In genomic region chr11:130390071-130390758, GRCh38 we compare ENCODE assay signal across 8 cellular contexts. TPM values are rescaled to one million over a fixed set of nuclear protein-coding genes. Genes with fewer than 3 reads are reported as not detected.
A peak's percentile ranks its signal among the peaks of the same experiment; 100 is the strongest.
DNase-seq lines count a peak whose midpoint lies in the region; ATAC-seq, FAIRE-seq and TF ChIP-seq lines count a peak whose summit lies in the region.

No MANE protein-coding gene starts in this region.

- H3K27ac ChIP-seq in transverse colon: peak overlapping the region; percentile 56 to 75 (median 61)

- FAIRE-seq in HTR-8/SVneo (lab: Jason Lieb, UNC): no peak

- no peak for TF ChIP-seq POLR2A in transverse colon (IDR thresholded peaks at IDR 0.05)

- H3K9me3 ChIP-seq in transverse colon: no peaks in the 10 kb centered on the region

- WGBS in transverse colon (ENCODE audit: low coverage in 1 of 2), 2 donors: 32 to 50% methylated on average over 8 to 12 of the region's 12 CpGs

- in situ Hi-C loops in transverse colon (cut with MboI; ENCODE audit: low pct_ligation_motif_present in 1 of 4, low pct_unique_long_range_greater_than_20kb in 1 of 4, low sequenced_read_pairs in 3 of 4): loop anchor here in 2 of 4 donors (25.0 kb wide), 1 partner anchor 178 kb away; no protein-coding TSS in a partner anchor

- DNase-seq in 8988T: peak; percentile 53
- peak; percentile 46 for DNase-seq in HTR-8/SVneo (ENCODE audit: insufficient read length, low spot score)
- DNase-seq in amniotic stem cell (lab: John Stamatoyannopoulos, UW): peak; percentile 27
- peak; percentile 94 for DNase-seq in iris pigment epithelial cell (ENCODE audit: low read depth)
- no peak for DNase-seq in transverse colon
- DNase-seq in stimulated activated CD4-positive, alpha-beta T cell treated with anti-CD3 and anti-CD28 coated beads, Interleukin-15, amount 100 ng/mL, for 24 hours: no peak

- intact Hi-C loops in transverse colon (cut with DNase I; ENCODE audit: low total_unique reads): loop anchor here (2.0 kb wide), 1 partner anchor 39 kb away; the partner anchor contains the start of gene ADAMTS8

- TF ChIP-seq EP300 in transverse colon (IDR thresholded peaks at IDR 0.05; ENCODE audit: low read depth): peak; percentile 52

- ATAC-seq in GM21390 (IDR thresholded peaks at IDR 0.05; ENCODE audit: unreplicated experiment) (no peak), HG03521 (IDR thresholded peaks at IDR 0.05; ENCODE audit: unreplicated experiment) (no peak)

- H3K36me3 ChIP-seq in transverse colon: no peaks in the 10 kb centered on the region

- peak in 3 of 5 experiments; percentile 9 to 20 (median 14) for TF ChIP-seq CTCF in transverse colon (IDR thresholded peaks at IDR 0.05)

- no peaks in the 10 kb centered on the region for H3K27me3 ChIP-seq in transverse colon

- no peak overlapping the region for H3K4me3 ChIP-seq in transverse colon

- H3K4me1 ChIP-seq in transverse colon: peaks cover 9 to 29% (median 22%) of the 10 kb centered on the region in 4 donors

RNA-seq across cellular contexts. Expression of gene ADAMTS8, which starts 38.2 kb away (rescaled TPM):
- total RNA-seq in transverse colon: under 1 TPM in 3 of 4 donors, not detected in 1; 0.27 to 1.00 (median 0.95) TPM

RNA-seq across cellular contexts. Expression of gene ADAMTS15, which starts 58.2 kb away (rescaled TPM):
- total RNA-seq in transverse colon: 1 to 10 TPM; 1.6 to 8.2 (median 2.4) TPM

Comparison
In these comparisons a context has a peak if more than half of its experiments do, and no peak if none do; other contexts are left out.
1. DNase-seq: peak in 8988T (single experiment), HTR-8/SVneo (single experiment), amniotic stem cell (single experiment) and iris pigment epithelial cell (single experiment); none in transverse colon (single experiment) and stimulated activated CD4-positive, alpha-beta T cell treated with anti-CD3 and anti-CD28 coated beads, Interleukin-15, amount 100 ng/mL, for 24 hours (single experiment).